24 cellular contexts compared by ENCODE assay signal in genomic region chr19:2033825-2034159, GRCh38. TPM values are rescaled to one million over a fixed set of nuclear protein-coding genes. Genes with fewer than 3 reads are reported as not detected.
DNase-seq lines count a peak whose midpoint lies in the region; ATAC-seq and TF ChIP-seq lines count a peak whose summit lies in the region.
"Had no signal": no experiment of that assay in that cellular context is flagged by ENCODE, and none has a peak within 500 bp of the region (broad histone marks: within the 10 kb centered on the region; RNA-seq: fewer than 3 reads in every experiment).

No MANE protein-coding gene starts in this region.

- H3K4ac ChIP-seq in neuronal stem cell (ENCODE audit: low read length): no peak overlapping the region

- no peak overlapping the region for H3K23ac ChIP-seq in neuronal stem cell (ENCODE audit: low read depth, low read length, poor library complexity)

- no peak overlapping the region for H3K4me2 ChIP-seq in neuronal stem cell (ENCODE audit: insufficient read depth, low read length, poor library complexity, severe bottlenecking)

- CTCF ChIA-PET in activated naive CD4-positive, alpha-beta T cell treated with anti-CD3 and anti-CD28 coated beads, Interleukin-2, amount 10 ng/mL, durations not matched to agents 7 days and 5 days (lab: Charles Lee): interaction anchor here (1.3 to 2.2 kb wide), 2 partner anchors 10 to 36 kb away, joined by 3 to 5 read pairs; no protein-coding TSS in a partner anchor

- peak overlapping the region; percentile 15 for H3K18ac ChIP-seq in neuronal stem cell (ENCODE audit: low read length)

- no peak for TF ChIP-seq CTCF in upper lobe of left lung (IDR thresholded peaks at IDR 0.05)

- no peak for ATAC-seq in upper lobe of left lung (ENCODE audit: low FRiP score in 2 of 2)
- ATAC-seq: effector memory CD8-positive, alpha-beta T cell; left lung; right cardiac atrium had no signal

- peaks cover 3% of the 10 kb centered on the region for H3K9me3 Mint-ChIP-seq in activated naive CD4-positive, alpha-beta T cell treated with anti-CD3 and anti-CD28 coated beads, Interleukin-2, amount 10 ng/mL, durations not matched to agents 7 days and 5 days
- H3K9me3 Mint-ChIP-seq: central memory CD8-positive, alpha-beta T cell; effector memory CD8-positive, alpha-beta T cell had no signal

- TF ChIP-seq POLR2A in upper lobe of left lung (IDR thresholded peaks at IDR 0.05): no peak

- no CpG with 5 or more reads among the region's 9 CpGs for WGBS in neuronal stem cell (ENCODE audit: extremely low coverage in 2 of 2, insufficient read length in 2 of 2, insufficient replicate concordance in 1 of 2), 2 donors
- 70 to 87% methylated on average over 9 of the region's 9 CpGs for WGBS in upper lobe of left lung, 2 donors

- H3K27me3 ChIP-seq in neuronal stem cell (ENCODE audit: control insufficient read depth in 3 of 3, insufficient read depth in 3 of 3, low read depth in 1 of 3, low read length in 3 of 3): no peaks in the 10 kb centered on the region
- no peaks in the 10 kb centered on the region for H3K27me3 ChIP-seq in upper lobe of left lung
- H3K27me3 ChIP-seq: left lung, neutrophil had no signal

- H3K27ac Mint-ChIP-seq in activated naive CD4-positive, alpha-beta T cell treated with anti-CD3 and anti-CD28 coated beads, Interleukin-2, amount 10 ng/mL, durations not matched to agents 7 days and 5 days: peak overlapping the region; percentile 81
- H3K27ac Mint-ChIP-seq: activated T-cell treated with anti-CD3 and anti-CD28 coated beads, Interleukin-2, amount 50 U/mL, for 24 hours had no signal

- peaks cover 4 to 14% of the 10 kb centered on the region in 2 donors for H3K36me3 ChIP-seq in neuronal stem cell (replicated peaks in 1 of 2; ENCODE audit: control insufficient read depth in 2 of 2, insufficient read depth in 2 of 2, low read length in 2 of 2)
- peaks cover 7 to 13% (median 11%) of the 10 kb centered on the region in 4 donors for H3K36me3 ChIP-seq in upper lobe of left lung

- H3K79me1 ChIP-seq in neuronal stem cell (ENCODE audit: low read depth, low read length): peaks cover 4% of the 10 kb centered on the region

- H2BK5ac ChIP-seq in neuronal stem cell (ENCODE audit: low read length): no peak overlapping the region

- no peak overlapping the region for H3K4me3 Mint-ChIP-seq in activated naive CD4-positive, alpha-beta T cell treated with anti-CD3 and anti-CD28 coated beads, Interleukin-2, amount 10 ng/mL, durations not matched to agents 7 days and 5 days
- H3K4me3 Mint-ChIP-seq: activated T-cell treated with anti-CD3 and anti-CD28 coated beads, Interleukin-2, amount 50 U/mL, for 24 hours; central memory CD8-positive, alpha-beta T cell; effector memory CD8-positive, alpha-beta T cell had no signal

- peaks cover 9% of the 10 kb centered on the region for H3K36me3 Mint-ChIP-seq in activated naive CD4-positive, alpha-beta T cell treated with anti-CD3 and anti-CD28 coated beads, Interleukin-2, amount 10 ng/mL, durations not matched to agents 7 days and 5 days

- H3K9me3 ChIP-seq in neuronal stem cell (replicated peaks in 1 of 2; ENCODE audit: control insufficient read depth in 2 of 2, insufficient read depth in 1 of 2, low read depth in 1 of 2, low read length in 2 of 2) (peaks cover 3 to 4% of the 10 kb centered on the region in 2 donors), upper lobe of left lung (peaks cover 0 to 7% (median 4%) of the 10 kb centered on the region in 4 donors)
- H3K9me3 ChIP-seq: neutrophil had no signal

- peak overlapping the region; percentile 95 for H2BK15ac ChIP-seq in neuronal stem cell (ENCODE audit: low read length)

- no peak overlapping the region for H4K91ac ChIP-seq in neuronal stem cell (ENCODE audit: low read depth, low read length, poor library complexity)

- peaks cover 11% of the 10 kb centered on the region for H3K27me3 Mint-ChIP-seq in activated naive CD4-positive, alpha-beta T cell treated with anti-CD3 and anti-CD28 coated beads, Interleukin-2, amount 10 ng/mL, durations not matched to agents 7 days and 5 days
- H3K27me3 Mint-ChIP-seq: activated T-cell treated with anti-CD3 and anti-CD28 coated beads, Interleukin-2, amount 50 U/mL, for 24 hours; central memory CD8-positive, alpha-beta T cell; effector memory CD8-positive, alpha-beta T cell had no signal

- peak overlapping the region; percentile 32 for H2AK5ac ChIP-seq in neuronal stem cell (ENCODE audit: low read depth, low read length)

- H2BK120ac ChIP-seq in neuronal stem cell (ENCODE audit: low read depth, low read length): no peak overlapping the region

- H2BK12ac ChIP-seq in neuronal stem cell (ENCODE audit: low read length): no peak overlapping the region

- no peak overlapping the region for H2AFZ ChIP-seq in neuronal stem cell (ENCODE audit: low read length)

- H3K14ac ChIP-seq in neuronal stem cell (ENCODE audit: low read length): no peak overlapping the region

- H3K4me1 ChIP-seq in neuronal stem cell (ENCODE audit: control insufficient read depth in 2 of 2, insufficient read depth in 1 of 2, low read depth in 1 of 2, low read length in 2 of 2) (peaks cover 2 to 7% of the 10 kb centered on the region in 2 donors), upper lobe of left lung (peaks cover 37 to 66% (median 54%) of the 10 kb centered on the region in 4 donors)
- H3K4me1 ChIP-seq: Caco-2 had no signal

- TF ChIP-seq EP300 in upper lobe of left lung (IDR thresholded peaks at IDR 0.05): no peak

- peaks cover 38% of the 10 kb centered on the region for H3K4me1 Mint-ChIP-seq in activated naive CD4-positive, alpha-beta T cell treated with anti-CD3 and anti-CD28 coated beads, Interleukin-2, amount 10 ng/mL, durations not matched to agents 7 days and 5 days

- DNase-seq in activated naive CD4-positive, alpha-beta T cell treated with anti-CD3 and anti-CD28 coated beads, Interleukin-2, amount 10 ng/mL, durations not matched to agents 7 days and 5 days: no peak
- no peak for DNase-seq in activated naive CD4-positive, alpha-beta T cell (lab: John Stamatoyannopoulos, UW)
- DNase-seq in ecto neural progenitor cell (ENCODE audit: low spot score) (peak; percentile 47), neuronal stem cell (ENCODE audit: low spot score) (no peak), upper lobe of left lung (peak in 1 of 2 donors; percentile 67), NCI-H1092 (lab: John Stamatoyannopoulos, UW) (no peak), NCI-H748 (lab: John Stamatoyannopoulos, UW; ENCODE audit: unreplicated experiment) (no peak), SHP77 treated with DMSO at 0.1 percent for 48 hours (lab: John Stamatoyannopoulos, UW) (no peak)
- DNase-seq: 8988T; activated CD4-positive, alpha-beta T cell treated with anti-CD3 and anti-CD28 coated beads for 1 hour; activated naive CD4-positive, alpha-beta T cell treated with Interleukin-2 at 50 U/mL for 16 hours; activated T-cell treated with anti-CD3 and anti-CD28 coated beads, Interleukin-2, amount 50 U/mL, for 24 hours; anterior cingulate cortex; effector memory CD8-positive, alpha-beta T cell; glutamatergic neuron; Karpas-422; left lung; NCI-H1105 treated with DMSO at 0.1 percent for 48 hours; NCI-H510A had no signal

- no peak overlapping the region for H3K4me3 ChIP-seq in neuronal stem cell (ENCODE audit: low read length in 2 of 2)
- peak overlapping the region in 1 of 4 donors; percentile 30 for H3K4me3 ChIP-seq in upper lobe of left lung
- H3K4me3 ChIP-seq: thoracic aorta had no signal

- H3K27ac ChIP-seq in neuronal stem cell (replicated peaks; ENCODE audit: low read length) (no peak overlapping the region), upper lobe of left lung (peak overlapping the region; percentile 88 to 95 (median 90))
- H3K27ac ChIP-seq: neutrophil had no signal

- H3K9ac ChIP-seq in neuronal stem cell (ENCODE audit: low read depth, low read length, poor library complexity): no peak overlapping the region

- H4K8ac ChIP-seq in neuronal stem cell (ENCODE audit: low read depth, low read length): no peak overlapping the region

RNA-seq across cellular contexts. Expression of gene MKNK2, which starts 17.3 kb away (rescaled TPM):
- 138 TPM for polyA plus RNA-seq in neuronal stem cell (2013, experiment 1 of 2)
- 146 TPM for polyA plus RNA-seq in neuronal stem cell (2013, experiment 2 of 2)
- total RNA-seq in upper lobe of left lung: 100 to 1,000 TPM; 200 to 397 (median 264) TPM

RNA-seq across cellular contexts. Expression of gene BTBD2, which starts 18.3 kb away (rescaled TPM):
- 148 TPM for polyA plus RNA-seq in neuronal stem cell (2013, experiment 1 of 2)
- polyA plus RNA-seq in neuronal stem cell (2013, experiment 2 of 2): 141 TPM
- 10 to 100 TPM; 49.0 to 87.3 (median 69.8) TPM for total RNA-seq in upper lobe of left lung
